Comparison of ENCODE assay signal across 17 cellular contexts in genomic region chr9:88766778-88767503, GRCh38.
DNase-seq lines count a peak whose midpoint lies in the region; ATAC-seq, FAIRE-seq and TF ChIP-seq lines count a peak whose summit lies in the region.
"Had no signal": no experiment of that assay in that cellular context is flagged by ENCODE, and none has a peak within 500 bp of the region (broad histone marks: within the 10 kb centered on the region; RNA-seq: fewer than 3 reads in every experiment).

No MANE protein-coding gene starts in this region.

- intact Hi-C loops in posterior cingulate gyrus (cut with DNase I) = no loop called here

- TF ChIP-seq RAD21 in SK-N-SH (IDR thresholded peaks at IDR 0.05; ENCODE audit: low read length) = no peak

- H3K79me2 ChIP-seq in SK-N-SH (ENCODE audit: insufficient read depth) = no peaks in the 10 kb centered on the region

- FAIRE-seq in H54 (lab: Jason Lieb, UNC) (peak; percentile 97), GM12892 (lab: Jason Lieb, UNC) (no peak)
- FAIRE-seq: G401.6 had no signal

- H3K4me3 ChIP-seq in SK-N-SH (ENCODE audit: low read depth in 2 of 2, low read length in 1 of 2) (0 out of 4 replicates have a peak overlapping the region, but pooled peaks of 1 of the 2 experiments have one; percentile 9), skeletal muscle cell (ENCODE audit: low read depth, low read length) (no peak overlapping the region)
- H3K4me3 ChIP-seq: thyroid gland had no signal

- H3K4me1 ChIP-seq in SK-N-SH (ENCODE audit: control insufficient read depth in 1 of 2, insufficient read depth in 2 of 2, low read depth in 1 of 2, low read length in 1 of 2) = peaks cover 0 to 27% of the 10 kb centered on the region in 2 experiments; a peak in 2 of 4 replicates
- H3K4me1 ChIP-seq: thyroid gland had no signal

- H3K4me2 ChIP-seq in SK-N-SH = peak overlapping the region; percentile 26; the same call in 1 of the 2 replicates

- no peak overlapping the region for H3K9ac ChIP-seq in SK-N-SH

- H2AFZ ChIP-seq in SK-N-SH (ENCODE audit: low read depth) = peak overlapping the region; percentile 56; the same call in 1 of the 2 replicates

- peak overlapping the region in 1 of 2 experiments; percentile 62; a peak in 2 of 4 replicates for H3K27ac ChIP-seq in SK-N-SH (ENCODE audit: low read depth in 2 of 2, low read length in 1 of 2)
- H3K27ac ChIP-seq: thyroid gland, WERI-Rb-1 had no signal

- TF ChIP-seq CTCF in SK-N-SH (IDR thresholded peaks at IDR 0.05) = no peak

- H3K9me3 ChIP-seq in SK-N-SH = no peaks in the 10 kb centered on the region
- H3K9me3 ChIP-seq: thyroid gland had no signal

- POLR2A ChIA-PET in SK-N-SH (lab: Yijun Ruan, JAX) = no interaction called here

- H3K27me3 ChIP-seq in SK-N-SH (ENCODE audit: insufficient read depth) = no peaks in the 10 kb centered on the region
- H3K27me3 ChIP-seq: thyroid gland had no signal

- no peak for ATAC-seq in HG03354 (IDR thresholded peaks at IDR 0.05; ENCODE audit: poor library complexity, severe bottlenecking, unreplicated experiment)
- ATAC-seq: naive thymus-derived CD4-positive, alpha-beta T cell had no signal

- CTCF ChIA-PET in SK-N-SH (lab: Yijun Ruan, JAX) = no interaction called here

- WGBS in SK-N-SH (ENCODE audit: low lambda C conversion rate) = 43% methylated on average over 4 of the region's 4 CpGs

- H3K36me3 ChIP-seq in SK-N-SH (replicated peaks in 1 of 2; ENCODE audit: control insufficient read depth in 1 of 2, insufficient read depth in 2 of 2, low read length in 1 of 2) = no peaks in the 10 kb centered on the region
- H3K36me3 ChIP-seq: thyroid gland, WERI-Rb-1 had no signal

- H4K20me1 ChIP-seq in SK-N-SH (ENCODE audit: insufficient read depth) = no peaks in the 10 kb centered on the region

- peak in 1 of 2 experiments; percentile 36; a peak in 1 of 4 replicates for TF ChIP-seq EP300 in SK-N-SH (IDR thresholded peaks at IDR 0.05; ENCODE audit: borderline replicate concordance in 1 of 2, low read depth in 1 of 2, low read length in 1 of 2)

- DNase-seq in H54 (ENCODE audit: insufficient read length, low spot score) = no peak
- DNase-seq in SK-N-SH = no peak
- peak; percentile 62 for DNase-seq in fibroblast of gingiva (ENCODE audit: low read depth)
- peak; percentile 75 for DNase-seq in skeletal muscle cell (ENCODE audit: low read depth)
- DNase-seq in OCI-M1 (lab: John Stamatoyannopoulos, UW) = no peak
- DNase-seq in posterior cingulate gyrus = no peak
- DNase-seq in GM12892 (ENCODE audit: insufficient read length) = no peak
- DNase-seq: activated naive CD4-positive, alpha-beta T cell treated with Interleukin-2 at 50 U/mL for 16 hours; caudate nucleus; CD4-positive, alpha-beta T cell; naive thymus-derived CD4-positive, alpha-beta T cell; NCI-H345; retina; thyroid gland; WERI-Rb-1 had no signal

- no peak for TF ChIP-seq POLR2A in H54 (IDR thresholded peaks at IDR 0.05; ENCODE audit: low read depth, low read length)
- TF ChIP-seq POLR2A in GM12892 (IDR thresholded peaks at IDR 0.05; ENCODE audit: low read depth, low read length) = no peak

- no peaks in the 10 kb centered on the region for H3K9me2 ChIP-seq in SK-N-SH

- peaks cover 9% of the 10 kb centered on the region for H3F3A ChIP-seq in SK-N-SH (replicated peaks; ENCODE audit: insufficient read depth)

TF ChIP-seq in SK-N-SH, 30 proteins besides CTCF, POLR2A, EP300 and RAD21:
- TF ChIP-seq FOSL2 (IDR thresholded peaks at IDR 0.05; ENCODE audit: borderline replicate concordance, low read depth) (peak; percentile 39; the same call in 1 of the 2 replicates), TAF1 (IDR thresholded peaks at IDR 0.05; ENCODE audit: borderline replicate concordance, low read depth, low read length) (no peak), TCF12 (IDR thresholded peaks at IDR 0.05) (peak; percentile 47; the same call in 1 of the 2 replicates)

Comparison
In these comparisons a context has a peak if more than half of its experiments do, and no peak if none do; other contexts are left out.
1. DNase-seq: peak in fibroblast of gingiva (single experiment) and skeletal muscle cell (single experiment); none in H54 (single experiment), SK-N-SH (single experiment), OCI-M1 (single experiment), posterior cingulate gyrus (0 of 10) and GM12892 (single experiment).